1 cellular context compared by ENCODE assay signal in genomic region chr2:20930928-20931327, GRCh38.
A peak's percentile ranks its signal among the peaks of the same experiment; 100 is the strongest.
TF ChIP-seq lines count a peak whose summit lies in the region.

No MANE protein-coding gene starts in this region.

TF ChIP-seq in SK-N-SH, 30 proteins besides CTCF, POLR2A, EP300 and RAD21 (continued from another document):
- peak; percentile 91 for TF ChIP-seq PBX3 (IDR thresholded peaks at IDR 0.05)
- TF ChIP-seq ELF1 (IDR thresholded peaks at IDR 0.05), result no peak
- TF ChIP-seq REST (IDR thresholded peaks at IDR 0.05; ENCODE audit: low read depth, low read length), result no peak
- 0 out of 2 replicates have a peak, but pooled peaks have one; percentile 16 for TF ChIP-seq USF1 (IDR thresholded peaks at IDR 0.05; ENCODE audit: borderline replicate concordance, low read depth)
